In genomic region chr1:83033682-83034081, GRCh38 we compare ENCODE assay signal across 23 cellular contexts.
DNase-seq lines count a peak whose midpoint lies in the region; ATAC-seq and FAIRE-seq lines count a peak whose summit lies in the region.
"Had no signal": no experiment of that assay in that cellular context is flagged by ENCODE, and none has a peak within 500 bp of the region (broad histone marks: within the 10 kb centered on the region; RNA-seq: fewer than 3 reads in every experiment).

No MANE protein-coding gene starts in this region.

- CTCF ChIA-PET in T-cell (lab: Charles Lee): no interaction called here

- DNase-seq in EH (ENCODE audit: low read depth) (peak; percentile 68), RCC 7860 (ENCODE audit: low spot score) (peak; percentile 74), epithelial cell of prostate (ENCODE audit: low read depth, low spot score) (no peak), mesendoderm (peak; percentile 6), C1 segment of cervical spinal cord (lab: John Stamatoyannopoulos, UW) (no peak), T-cell (no peak), DMS79 (lab: John Stamatoyannopoulos, UW) (no peak)
- no peak for DNase-seq in activated effector memory CD4-positive, alpha-beta T cell treated with anti-CD3 and anti-CD28 coated beads, Interleukin-2, amount 50 U/mL, for 16 hours
- DNase-seq: activated CD4-positive, alpha-beta T cell treated with anti-CD3 and anti-CD28 coated beads, Interleukin-2, amount 50 U/mL, for 4 hours; activated T-cell treated with anti-CD3 and anti-CD28 coated beads, Interleukin-2, amount 50 U/mL, for 24 hours; AML-193; Calu3; effector CD8-positive, alpha-beta T cell; GOT3; Karpas-422; left ventricle myocardium inferior; NCI-H1417; NCI-H2171; NCI-H774; RPMI8226; stimulated activated CD4-positive, alpha-beta T cell treated with anti-CD3 and anti-CD28 coated beads, Interleukin-2, amount 100 ng/mL, for 48 hours had no signal

- no peaks in the 10 kb centered on the region for H3K79me2 ChIP-seq in mesendoderm (ENCODE audit: control insufficient read depth, insufficient read depth, low read length)

- H3K27ac ChIP-seq in epithelial cell of prostate (peak overlapping the region; percentile 31), mesendoderm (ENCODE audit: low read depth, low read length) (no peak overlapping the region)
- H3K27ac ChIP-seq: left ventricle myocardium inferior had no signal

- POLR2A ChIA-PET in T-cell (lab: Charles Lee): no interaction called here

- no peak overlapping the region for H3K23ac ChIP-seq in mesendoderm (ENCODE audit: low read length)

- H3K9me3 Mint-ChIP-seq in T-cell: peaks cover 7 to 24% (median 12%) of the 10 kb centered on the region in 3 donors

- no peak for ATAC-seq in T-cell (replicated peaks in 1 of 4)

- no peak overlapping the region for H3K9ac ChIP-seq in mesendoderm (ENCODE audit: low read length)

- no peaks in the 10 kb centered on the region for H3K27me3 ChIP-seq in mesendoderm (ENCODE audit: insufficient read depth, low read length, poor library complexity)

- no peak overlapping the region for H2BK15ac ChIP-seq in mesendoderm (replicated peaks; ENCODE audit: low read depth)

- no peak overlapping the region for H2BK120ac ChIP-seq in mesendoderm (ENCODE audit: low read depth, low read length)

- no peak for FAIRE-seq in RCC 7860 (lab: Jason Lieb, UNC)
- FAIRE-seq: frontal cortex had no signal

- no peak overlapping the region for H3K4me3 ChIP-seq in mesendoderm (ENCODE audit: low read length)
- H3K4me3 ChIP-seq: left ventricle myocardium inferior had no signal

- H2AK5ac ChIP-seq in mesendoderm (ENCODE audit: low read length): no peak overlapping the region

- H4K8ac ChIP-seq in mesendoderm (ENCODE audit: low read depth, low read length): no peak overlapping the region

- no peak overlapping the region for H4K5ac ChIP-seq in mesendoderm (ENCODE audit: low read length)

- H3K56ac ChIP-seq in mesendoderm (ENCODE audit: low read length): no peak overlapping the region

- H3K36me3 Mint-ChIP-seq in T-cell: no peaks in the 10 kb centered on the region

- no peak overlapping the region for H3K4me2 ChIP-seq in mesendoderm (ENCODE audit: low read length)

- H3K4me1 Mint-ChIP-seq in T-cell: no peaks in the 10 kb centered on the region

- H2BK5ac ChIP-seq in mesendoderm (ENCODE audit: low read length): no peak overlapping the region

- H3K18ac ChIP-seq in mesendoderm (ENCODE audit: low read length): no peak overlapping the region

- H3K79me1 ChIP-seq in mesendoderm (ENCODE audit: low read length): no peaks in the 10 kb centered on the region

- no peaks in the 10 kb centered on the region for H3K4me1 ChIP-seq in mesendoderm (ENCODE audit: control insufficient read depth, low read depth, low read length)
- H3K4me1 ChIP-seq: left ventricle myocardium inferior had no signal

- no peaks in the 10 kb centered on the region for H3K36me3 ChIP-seq in mesendoderm (ENCODE audit: control insufficient read depth, insufficient read depth, low read length)
- H3K36me3 ChIP-seq: left ventricle myocardium inferior had no signal

- H3K4me3 Mint-ChIP-seq in T-cell: no peak overlapping the region
- H3K4me3 Mint-ChIP-seq: activated naive CD8-positive, alpha-beta T cell; activated T-cell treated with anti-CD3 and anti-CD28 coated beads, Interleukin-2, amount 50 U/mL, for 24 hours had no signal

- no peak overlapping the region for H3K4ac ChIP-seq in mesendoderm (ENCODE audit: low read depth, low read length)

- no peaks in the 10 kb centered on the region for H3K27me3 Mint-ChIP-seq in T-cell
- H3K27me3 Mint-ChIP-seq: activated T-cell treated with anti-CD3 and anti-CD28 coated beads, Interleukin-2, amount 50 U/mL, for 24 hours had no signal

- H3K27ac Mint-ChIP-seq in T-cell: no peak overlapping the region
- H3K27ac Mint-ChIP-seq: activated naive CD8-positive, alpha-beta T cell; activated T-cell treated with anti-CD3 and anti-CD28 coated beads, Interleukin-2, amount 50 U/mL, for 24 hours had no signal

Comparison
In these comparisons a context has a peak if more than half of its experiments do, and no peak if none do; other contexts are left out.
1. DNase-seq: peak in EH (single experiment), RCC 7860 (single experiment) and mesendoderm (single experiment); none in epithelial cell of prostate (single experiment), C1 segment of cervical spinal cord (0 of 14), T-cell (0 of 34), DMS79 (single experiment) and activated effector memory CD4-positive, alpha-beta T cell treated with anti-CD3 and anti-CD28 coated beads, Interleukin-2, amount 50 U/mL, for 16 hours (single experiment).